In genomic region chr5:17190242-17190778, GRCh38 we compare ENCODE assay signal across 8 cellular contexts. TPM values are rescaled to one million over a fixed set of nuclear protein-coding genes. Genes with fewer than 3 reads are reported as not detected.
DNase-seq lines count a peak whose midpoint lies in the region; ATAC-seq and TF ChIP-seq lines count a peak whose summit lies in the region.

No MANE protein-coding gene starts in this region.

- no peak overlapping the region for H3K27ac Mint-ChIP-seq in Calu3 (ENCODE audit: unreplicated experiment)
- H3K27ac Mint-ChIP-seq in activated CD4-positive, alpha-beta memory T cell treated with anti-CD3 and anti-CD28 coated beads, Interleukin-2, amount 10 ng/mL, durations not matched to agents 7 days and 5 days = no peak overlapping the region

- no peaks in the 10 kb centered on the region for H3K27me3 Mint-ChIP-seq in Calu3 (ENCODE audit: unreplicated experiment)
- no peaks in the 10 kb centered on the region for H3K27me3 Mint-ChIP-seq in activated CD4-positive, alpha-beta memory T cell treated with anti-CD3 and anti-CD28 coated beads, Interleukin-2, amount 10 ng/mL, durations not matched to agents 7 days and 5 days

- intact Hi-C loops in Calu3 (cut with micrococcal nuclease; ENCODE audit: unreplicated experiment) (loop anchor here (1.0 kb wide), 2 partner anchors 399 to 500 kb away; no protein-coding TSS in a partner anchor), body of pancreas (cut with DNase I) (no loop called here), transverse colon (cut with DNase I; ENCODE audit: low total_unique reads) (no loop called here)

- H3K27me3 ChIP-seq in HAP-1 (ENCODE audit: low read depth) (no peaks in the 10 kb centered on the region), body of pancreas (no peaks in the 10 kb centered on the region), kidney epithelial cell (ENCODE audit: control insufficient read depth, insufficient read depth, low read length) (no peaks in the 10 kb centered on the region), transverse colon (no peaks in the 10 kb centered on the region)

- BruUV-seq in Calu3 (replicated peaks; lab: Mats Ljungman, UMichigan) = no TSS peak

- in situ Hi-C loops in HAP-1 (cut with MboI; ENCODE audit: low sequenced_read_pairs) (loop anchor here (25.0 kb wide), 1 partner anchor 503 kb away; no protein-coding TSS in a partner anchor), transverse colon (cut with MboI; ENCODE audit: low pct_ligation_motif_present in 1 of 4, low pct_unique_long_range_greater_than_20kb in 1 of 4, low sequenced_read_pairs in 3 of 4) (loop anchor here in 3 of 4 donors (10.0 to 25.0 kb wide), 3 partner anchors 253 to 703 kb away; partner anchors contain the start of gene MYO10 (in 2 of the 3))

- TF ChIP-seq EP300 in transverse colon (IDR thresholded peaks at IDR 0.05; ENCODE audit: low read depth) = no peak

- DNase-seq in Calu3 (peak; percentile 27), HAP-1 (ENCODE audit: low spot score in 2 of 2) (peak; percentile 56 to 69), NCI-H526 treated with DMSO at 0.1 percent for 48 hours (lab: John Stamatoyannopoulos, UW) (peak; percentile 40), body of pancreas (peak in 2 of 4 donors; percentile 28 to 55), kidney epithelial cell (ENCODE audit: low read depth) (no peak), transverse colon (no peak), T-helper 9 cell (no peak)
- no peak for DNase-seq in activated CD4-positive, alpha-beta memory T cell treated with anti-CD3 and anti-CD28 coated beads, Interleukin-2, amount 10 ng/mL, durations not matched to agents 7 days and 5 days

- POLR2A ChIA-PET in activated CD4-positive, alpha-beta memory T cell treated with anti-CD3 and anti-CD28 coated beads, Interleukin-2, amount 10 ng/mL, durations not matched to agents 7 days and 5 days (lab: Charles Lee) = no interaction called here

- no peak overlapping the region for H3K4me3 Mint-ChIP-seq in Calu3 (ENCODE audit: low read depth, unreplicated experiment)
- H3K4me3 Mint-ChIP-seq in activated CD4-positive, alpha-beta memory T cell treated with anti-CD3 and anti-CD28 coated beads, Interleukin-2, amount 10 ng/mL, durations not matched to agents 7 days and 5 days = no peak overlapping the region

- CTCF ChIA-PET in Calu3 (lab: Charles Lee) = interaction anchor here (0.5 to 2.6 kb wide), 16 partner anchors 10 to 399 kb away, joined by 3 to 23 read pairs (median 3); partner anchors contain the start of gene MYO10
- CTCF ChIA-PET in activated CD4-positive, alpha-beta memory T cell treated with anti-CD3 and anti-CD28 coated beads, Interleukin-2, amount 10 ng/mL, durations not matched to agents 7 days and 5 days (lab: Charles Lee) = interaction anchor here (0.7 to 3.2 kb wide), 9 partner anchors 9 to 985 kb away, joined by 3 to 13 read pairs (median 3); no protein-coding TSS in a partner anchor

- H3K9me3 ChIP-seq in HAP-1 = no peaks in the 10 kb centered on the region
- H3K9me3 ChIP-seq in body of pancreas = no peaks in the 10 kb centered on the region
- no peaks in the 10 kb centered on the region for H3K9me3 ChIP-seq in transverse colon

- TF ChIP-seq CTCF in Calu3 (IDR thresholded peaks at IDR 0.05; ENCODE audit: unreplicated experiment) (peak; percentile 71), body of pancreas (IDR thresholded peaks at IDR 0.05) (peak; percentile 71 to 85 (median 83)), kidney epithelial cell (IDR thresholded peaks at IDR 0.05; ENCODE audit: insufficient read depth, low read length, poor library complexity, severe bottlenecking) (peak; percentile 75), transverse colon (IDR thresholded peaks at IDR 0.05) (peak; percentile 77 to 89 (median 84))

- WGBS in body of pancreas, 2 donors = 0 to 2% methylated on average over 4 of the region's 4 CpGs
- WGBS in transverse colon (ENCODE audit: low coverage in 1 of 2), 2 donors = 8% methylated on average over 3 to 4 of the region's 4 CpGs

- H3K36me3 Mint-ChIP-seq in Calu3 (ENCODE audit: insufficient read depth, unreplicated experiment) = no peaks in the 10 kb centered on the region
- H3K36me3 Mint-ChIP-seq in activated CD4-positive, alpha-beta memory T cell treated with anti-CD3 and anti-CD28 coated beads, Interleukin-2, amount 10 ng/mL, durations not matched to agents 7 days and 5 days (ENCODE audit: low read depth) = no peaks in the 10 kb centered on the region

- H3K4me1 Mint-ChIP-seq in Calu3 (ENCODE audit: low read depth, unreplicated experiment) = peaks cover 41% of the 10 kb centered on the region
- H3K4me1 Mint-ChIP-seq in activated CD4-positive, alpha-beta memory T cell treated with anti-CD3 and anti-CD28 coated beads, Interleukin-2, amount 10 ng/mL, durations not matched to agents 7 days and 5 days = no peaks in the 10 kb centered on the region

- no peak overlapping the region for H3K27ac ChIP-seq in body of pancreas
- peak overlapping the region in 3 of 4 donors; percentile 13 to 34 (median 22) for H3K27ac ChIP-seq in transverse colon

- peak; percentile 75 for ATAC-seq in body of pancreas

- H3K4me3 ChIP-seq in HAP-1 (no peak overlapping the region), body of pancreas (no peak overlapping the region), kidney epithelial cell (ENCODE audit: low read depth, low read length) (no peak overlapping the region), transverse colon (no peak overlapping the region)

- no peak for TF ChIP-seq POLR2A in body of pancreas (IDR thresholded peaks at IDR 0.05)
- no peak for TF ChIP-seq POLR2A in transverse colon (IDR thresholded peaks at IDR 0.05)

- H3K36me3 ChIP-seq in HAP-1 (replicated peaks) = no peaks in the 10 kb centered on the region
- no peaks in the 10 kb centered on the region for H3K36me3 ChIP-seq in body of pancreas (replicated peaks in 1 of 2; ENCODE audit: insufficient read depth in 1 of 2, low read depth in 2 of 2)
- H3K36me3 ChIP-seq in kidney epithelial cell (ENCODE audit: control insufficient read depth, insufficient read depth, low read length) = no peaks in the 10 kb centered on the region
- H3K36me3 ChIP-seq in transverse colon = no peaks in the 10 kb centered on the region

- H3K4me1 ChIP-seq in HAP-1 (peaks cover 18% of the 10 kb centered on the region), body of pancreas (peaks cover 15% of the 10 kb centered on the region), transverse colon (peaks cover 3 to 31% (median 13%) of the 10 kb centered on the region in 4 donors)

- no peaks in the 10 kb centered on the region for H3K9me3 Mint-ChIP-seq in Calu3 (ENCODE audit: low read depth, unreplicated experiment)
- H3K9me3 Mint-ChIP-seq in activated CD4-positive, alpha-beta memory T cell treated with anti-CD3 and anti-CD28 coated beads, Interleukin-2, amount 10 ng/mL, durations not matched to agents 7 days and 5 days = no peaks in the 10 kb centered on the region

RNA-seq across cellular contexts. Expression of gene BASP1, which starts 27.1 kb away (rescaled TPM):
- total RNA-seq in Calu3 (2022) (not detected in 2 replicates), body of pancreas (1 to 10 TPM; 4.0 to 4.7 TPM), kidney epithelial cell (101 and 120 TPM in 2 replicates), transverse colon (10 to 100 TPM in 2 of 4 donors, 1 to 10 TPM in 2; 1.5 to 36.4 (median 9.2) TPM)
- total RNA-seq in activated CD4-positive, alpha-beta memory T cell treated with anti-CD3 and anti-CD28 coated beads, Interleukin-2, amount 10 ng/mL, durations not matched to agents 7 days and 5 days = not detected

Comparison
In these comparisons a context has a peak if more than half of its experiments do, and no peak if none do; other contexts are left out.
1. DNase-seq: peak in Calu3 (single experiment), HAP-1 (2 of 2) and NCI-H526 treated with DMSO at 0.1 percent for 48 hours (single experiment); none in kidney epithelial cell (single experiment), transverse colon (single experiment), activated CD4-positive, alpha-beta memory T cell treated with anti-CD3 and anti-CD28 coated beads, Interleukin-2, amount 10 ng/mL, durations not matched to agents 7 days and 5 days (single experiment) and T-helper 9 cell (single experiment).
2. H3K27ac ChIP-seq: peak in transverse colon (3 of 4); none in body of pancreas (0 of 4).
3. Peak in every context shown above with its lines, with median percentiles within 50 percentile points of each other: CTCF ChIP-seq.